In the genomic region with DNA sequence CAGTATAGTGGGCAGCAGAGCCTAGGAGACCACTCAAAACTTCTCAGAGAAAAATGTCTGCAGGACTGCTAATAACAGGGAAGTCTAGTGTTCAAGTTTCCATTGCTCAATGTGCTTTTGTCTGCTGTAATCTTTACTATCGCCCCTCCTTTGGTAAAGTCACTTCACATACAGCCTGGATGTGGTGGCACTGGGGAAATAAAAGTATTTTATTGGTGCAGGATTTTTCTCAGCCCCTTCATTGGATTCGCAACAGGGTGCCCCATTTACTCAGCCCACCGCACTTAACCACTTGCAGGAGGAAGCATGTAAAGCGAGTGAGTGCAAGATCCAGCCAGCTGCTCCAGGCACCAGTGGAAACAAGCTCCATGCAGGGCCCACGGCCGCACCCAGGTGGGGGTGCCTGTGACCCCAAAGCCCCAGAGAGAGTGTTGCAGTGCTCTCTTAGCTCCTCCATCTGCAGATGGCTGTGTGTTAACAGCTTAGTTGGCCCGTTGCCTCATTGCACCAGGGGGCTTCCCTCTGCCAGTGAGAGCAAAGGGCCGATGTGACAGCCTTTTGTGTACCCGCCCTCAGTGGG, we compare ENCODE assay signal across 30 cellular contexts.
"Had no signal": no experiment of that assay in that cellular context is flagged by ENCODE, and none has a peak within 500 bp of the region (broad histone marks: within the 10 kb centered on the region; RNA-seq: fewer than 3 reads in every experiment).

No MANE protein-coding gene starts in this region.

- DNase-seq: activated CD4-positive, alpha-beta memory T cell treated with anti-CD3 and anti-CD28 coated beads, Interleukin-2, amount 10 ng/mL, durations not matched to agents 7 days and 5 days; activated CD4-positive, alpha-beta T cell treated with anti-CD3 and anti-CD28 coated beads for 1 hour; activated CD4-positive, alpha-beta T cell treated with anti-CD3 and anti-CD28 coated beads for 4 hours; activated CD4-positive, alpha-beta T cell treated with anti-CD3 and anti-CD28 coated beads, Interleukin-2, amount 10 ng/mL, durations not matched to agents 7 days and 5 days; activated CD4-positive, alpha-beta T cell treated with anti-CD3 and anti-CD28 coated beads, Interleukin-2, amount 50 U/mL, for 4 hours; activated CD8-positive, alpha-beta memory T cell treated with anti-CD3 and anti-CD28 coated beads, Interleukin-2, amount 50 U/mL, for 48 hours; activated effector memory CD4-positive, alpha-beta T cell treated with Interleukin-2 at 50 U/mL for 16 hours; activated gamma-delta T cell treated with Interleukin-2 at 50 U/mL for 16 hours; activated naive CD4-positive, alpha-beta T cell treated with anti-CD3 and anti-CD28 coated beads, Interleukin-2, amount 50 U/mL, for 16 hours; activated naive CD4-positive, alpha-beta T cell treated with Interleukin-2 at 50 U/mL for 16 hours; activated T-cell treated with anti-CD3 and anti-CD28 coated beads for 4 hours; activated T-cell treated with anti-CD3 and anti-CD28 coated beads, Interleukin-2, amount 50 U/mL, for 24 hours; activated T-cell treated with anti-CD3 and anti-CD28 coated beads, Interleukin-2, amount 50 U/mL, for 72 hours; amniotic stem cell; anterior cingulate cortex; brain microvascular endothelial cell; dorsolateral prefrontal cortex; effector memory CD4-positive, alpha-beta T cell; endodermal cell; foreskin fibroblast; head of caudate nucleus; T-helper 2 cell had no signal

- FAIRE-seq: astrocyte, bronchial epithelial cell, frontal cortex, TTC549 had no signal

- ATAC-seq: activated T-cell treated with anti-CD3 and anti-CD28 coated beads, Interleukin-2, amount 50 U/mL, for 72 hours; esophagus mucosa; WTC11 had no signal

- H3K4me3 ChIP-seq: coronary artery, dorsolateral prefrontal cortex had no signal

- H3K36me3 ChIP-seq: brain microvascular endothelial cell had no signal

- H3K27ac ChIP-seq: brain microvascular endothelial cell, coronary artery, dorsolateral prefrontal cortex, VCaP had no signal
